Comparison of ENCODE assay signal across 1 cellular context in genomic region chr12:9706081-9706685, GRCh38.
TF ChIP-seq lines count a peak whose summit lies in the region.

No MANE protein-coding gene starts in this region.

TF ChIP-seq in HepG2, 621 proteins besides CTCF, POLR2A, EP300 and RAD21:
- no peak for TF ChIP-seq ZNF549 (CRISPR knock-in tag; IDR thresholded peaks at IDR 0.05)
- TF ChIP-seq THYN1 (CRISPR knock-in tag; IDR thresholded peaks at IDR 0.05; ENCODE audit: borderline replicate concordance, low read depth) = no peak
